Comparison of ENCODE assay signal across 19 cellular contexts in genomic region chr4:20532871-20533870, GRCh38.
DNase-seq lines count a peak whose midpoint lies in the region; ATAC-seq and TF ChIP-seq lines count a peak whose summit lies in the region.
"Had no signal": no experiment of that assay in that cellular context is flagged by ENCODE, and none has a peak within 500 bp of the region (broad histone marks: within the 10 kb centered on the region; RNA-seq: fewer than 3 reads in every experiment).

No MANE protein-coding gene starts in this region.

- no peak overlapping the region for H3K27ac Mint-ChIP-seq in T-cell
- H3K27ac Mint-ChIP-seq: activated naive CD4-positive, alpha-beta T cell treated with anti-CD3 and anti-CD28 coated beads, Interleukin-2, amount 50 U/mL, for 72 hours; activated T-cell treated with anti-CD3 and anti-CD28 coated beads, Interleukin-2, amount 50 U/mL, for 24 hours; natural killer cell; stimulated activated naive CD8-positive, alpha-beta T cell treated with anti-CD3 and anti-CD28 coated beads, Interleukin-15, Interleukin-2, amounts not matched to agents 100 ng/mL and 50 ng/mL, for 24 hours had no signal

- POLR2A ChIA-PET in T-cell (lab: Charles Lee) = no interaction called here

- CTCF ChIA-PET in T-cell (lab: Charles Lee) = no interaction called here

- H3K36me3 Mint-ChIP-seq in T-cell = no peaks in the 10 kb centered on the region
- H3K36me3 Mint-ChIP-seq: activated naive CD4-positive, alpha-beta T cell treated with anti-CD3 and anti-CD28 coated beads, Interleukin-2, amount 50 U/mL, for 72 hours; natural killer cell had no signal

- H3K4me3 ChIP-seq in HFF-Myc (replicated peaks; ENCODE audit: low read depth, low read length) = no peak overlapping the region
- H3K4me3 ChIP-seq: A549, prostate gland, upper lobe of right lung had no signal

- no peaks in the 10 kb centered on the region for H3K27me3 Mint-ChIP-seq in T-cell
- H3K27me3 Mint-ChIP-seq: activated T-cell treated with anti-CD3 and anti-CD28 coated beads, Interleukin-2, amount 50 U/mL, for 24 hours; stimulated activated naive CD8-positive, alpha-beta T cell treated with anti-CD3 and anti-CD28 coated beads, Interleukin-15, Interleukin-2, amounts not matched to agents 100 ng/mL and 50 ng/mL, for 24 hours had no signal

- in situ Hi-C loops in ACHN (cut with HindIII; ENCODE audit: low pct_ligation_motif_present, low pct_unique_long_range_greater_than_20kb, low sequenced_read_pairs) = no loop called here

- no peak for TF ChIP-seq CTCF in HFF-Myc (IDR thresholded peaks at IDR 0.05; ENCODE audit: low read depth, low read length, missing control alignments)

- peak; percentile 22 for DNase-seq in ACHN
- peak; percentile 16 for DNase-seq in HFF-Myc (ENCODE audit: extremely low read depth, low read depth)
- peak; percentile 86 for DNase-seq in glomerular visceral epithelial cell (ENCODE audit: extremely low spot score)
- DNase-seq in T-cell = no peak
- DNase-seq in NCI-H82 (lab: John Stamatoyannopoulos, UW) = no peak
- DNase-seq in activated CD8-positive, alpha-beta memory T cell treated with anti-CD3 and anti-CD28 coated beads, Interleukin-2, amount 50 U/mL, for 48 hours = no peak
- DNase-seq: activated CD4-positive, alpha-beta T cell treated with anti-CD3 and anti-CD28 coated beads, Interleukin-2, amount 50 U/mL, for 1 hour; activated T-cell treated with anti-CD3 and anti-CD28 coated beads, Interleukin-2, amount 50 U/mL, for 24 hours; H7; natural killer cell; NCI-H2029; NCI-H510A; upper lobe of right lung had no signal

- no peak overlapping the region for H3K4me3 Mint-ChIP-seq in T-cell
- H3K4me3 Mint-ChIP-seq: activated T-cell treated with anti-CD3 and anti-CD28 coated beads, Interleukin-2, amount 50 U/mL, for 24 hours; natural killer cell; stimulated activated naive CD8-positive, alpha-beta T cell treated with anti-CD3 and anti-CD28 coated beads, Interleukin-15, Interleukin-2, amounts not matched to agents 100 ng/mL and 50 ng/mL, for 24 hours had no signal

- no peaks in the 10 kb centered on the region for H3K4me1 Mint-ChIP-seq in T-cell
- H3K4me1 Mint-ChIP-seq: natural killer cell had no signal

- H3K9me3 Mint-ChIP-seq in T-cell = peaks cover 0 to under 1% (median 0%) of the 10 kb centered on the region in 3 donors
- H3K9me3 Mint-ChIP-seq: activated naive CD4-positive, alpha-beta T cell treated with anti-CD3 and anti-CD28 coated beads, Interleukin-2, amount 50 U/mL, for 72 hours; activated T-cell treated with anti-CD3 and anti-CD28 coated beads, Interleukin-2, amount 50 U/mL, for 24 hours; natural killer cell; stimulated activated naive CD8-positive, alpha-beta T cell treated with anti-CD3 and anti-CD28 coated beads, Interleukin-15, Interleukin-2, amounts not matched to agents 100 ng/mL and 50 ng/mL, for 24 hours had no signal

- ATAC-seq in SK-N-SH treated with all-trans-retinoic acid at 6 μM for 48 hours (peak; percentile 66), GM21360 (IDR thresholded peaks at IDR 0.05; ENCODE audit: unreplicated experiment) (no peak), T-cell (replicated peaks in 1 of 4) (no peak)
- ATAC-seq: A549; activated naive CD4-positive, alpha-beta T cell treated with anti-CD3 and anti-CD28 coated beads, Interleukin-2, amount 50 U/mL, for 72 hours; natural killer cell; upper lobe of right lung had no signal

TF ChIP-seq in SK-N-SH treated with all-trans-retinoic acid at 6 μM for 48 hours, 23 proteins besides CTCF, POLR2A, EP300 and RAD21:
- TF ChIP-seq ZFP30 (CRISPR knock-in tag; IDR thresholded peaks at IDR 0.05) (no peak), TOX (CRISPR knock-in tag; IDR thresholded peaks at IDR 0.05; ENCODE audit: borderline replicate concordance) (peak; percentile 7; the same call in 1 of the 2 replicates)

Comparison
In these comparisons a context has a peak if more than half of its experiments do, and no peak if none do; other contexts are left out.
1. DNase-seq: peak in ACHN (single experiment), HFF-Myc (single experiment) and glomerular visceral epithelial cell (single experiment); none in T-cell (0 of 34), NCI-H82 (single experiment) and activated CD8-positive, alpha-beta memory T cell treated with anti-CD3 and anti-CD28 coated beads, Interleukin-2, amount 50 U/mL, for 48 hours (single experiment).